14 cellular contexts compared by ENCODE assay signal in the genomic region with DNA sequence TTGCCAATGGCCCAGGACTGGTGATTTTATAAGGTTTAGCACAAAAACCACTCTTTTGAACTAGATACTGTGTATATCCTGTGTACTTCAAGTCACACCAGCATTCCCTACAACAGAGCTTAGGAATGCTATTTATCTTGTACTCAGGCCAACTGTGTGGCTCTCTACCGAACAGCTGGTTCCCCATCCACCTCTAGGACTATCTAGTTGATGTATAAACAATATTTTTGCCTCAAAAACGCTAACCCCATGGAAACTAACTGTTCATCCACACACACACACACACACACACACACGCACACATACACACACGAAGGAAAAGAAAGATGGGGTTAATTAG. TPM values are rescaled to one million over a fixed set of nuclear protein-coding genes. Genes with fewer than 3 reads are reported as not detected.
A peak's percentile ranks its signal among the peaks of the same experiment; 100 is the strongest.
DNase-seq lines count a peak whose midpoint lies in the region; ATAC-seq and TF ChIP-seq lines count a peak whose summit lies in the region.
"Had no signal": no experiment of that assay in that cellular context is flagged by ENCODE, and none has a peak within 500 bp of the region (broad histone marks: within the 10 kb centered on the region; RNA-seq: fewer than 3 reads in every experiment).

No MANE protein-coding gene starts in this region.

- H3K4me1 ChIP-seq in right atrium auricular region, result peaks cover 0 to 17% of the 10 kb centered on the region in 2 donors

- no peaks in the 10 kb centered on the region for H3K27me3 ChIP-seq in right atrium auricular region
- H3K27me3 ChIP-seq: upper lobe of right lung had no signal

- H3K27ac ChIP-seq in right atrium auricular region, result peak overlapping the region in 1 of 2 donors; percentile 20
- H3K27ac ChIP-seq: upper lobe of right lung had no signal

- H3K9me3 ChIP-seq in right atrium auricular region, result no peaks in the 10 kb centered on the region
- H3K9me3 ChIP-seq: upper lobe of right lung had no signal

- no peak for TF ChIP-seq CTCF in right atrium auricular region (IDR thresholded peaks at IDR 0.05)
- no peak for TF ChIP-seq CTCF in choroid plexus epithelial cell (conservative IDR thresholded peaks at IDR 0.05; ENCODE audit: low read depth, low read length)

- H3K4me3 Mint-ChIP-seq in activated naive CD4-positive, alpha-beta T cell treated with anti-CD3 and anti-CD28 coated beads for 36 hours, result no peak overlapping the region

- H3K36me3 ChIP-seq in right atrium auricular region, result peaks cover 8% of the 10 kb centered on the region
- H3K36me3 ChIP-seq: upper lobe of right lung had no signal

- CTCF ChIA-PET in activated naive CD4-positive, alpha-beta T cell treated with anti-CD3 and anti-CD28 coated beads for 36 hours (lab: Charles Lee), result interaction anchor here (0.8 to 14.1 kb wide), 11 partner anchors 16 to 278 kb away, joined by 3 to 243 read pairs (median 4); a partner anchor contains a TSS

- intact Hi-C loops in Right ventricle myocardium inferior (cut with DNase I), result no loop called here
- intact Hi-C loops in activated naive CD4-positive, alpha-beta T cell treated with anti-CD3 and anti-CD28 coated beads for 36 hours (cut with micrococcal nuclease), result no loop called here

- H3K27me3 Mint-ChIP-seq in activated naive CD4-positive, alpha-beta T cell treated with anti-CD3 and anti-CD28 coated beads for 36 hours (ENCODE audit: low read depth), result no peaks in the 10 kb centered on the region

- no peak overlapping the region for H3K27ac Mint-ChIP-seq in activated naive CD4-positive, alpha-beta T cell treated with anti-CD3 and anti-CD28 coated beads for 36 hours

- peaks cover 17% of the 10 kb centered on the region for H3K4me1 Mint-ChIP-seq in activated naive CD4-positive, alpha-beta T cell treated with anti-CD3 and anti-CD28 coated beads for 36 hours (ENCODE audit: low read depth)

- H3K9me3 Mint-ChIP-seq in activated naive CD4-positive, alpha-beta T cell treated with anti-CD3 and anti-CD28 coated beads for 36 hours, result no peaks in the 10 kb centered on the region

- DNase-seq in Right ventricle myocardium inferior (ENCODE audit: missing footprints) (no peak), right atrium auricular region (ENCODE audit: low spot score) (no peak), choroid plexus epithelial cell (ENCODE audit: low read depth) (peak; percentile 91), left lobe of liver (ENCODE audit: low spot score) (peak; percentile 43), amygdala (lab: John Stamatoyannopoulos, UW) (no peak), SW 1271 (lab: John Stamatoyannopoulos, UW) (no peak)
- DNase-seq in activated naive CD4-positive, alpha-beta T cell treated with anti-CD3 and anti-CD28 coated beads for 36 hours, result no peak
- DNase-seq: activated gamma-delta T cell treated with Interleukin-2 at 50 U/mL for 16 hours, DMS79 treated with DMSO at 0.1 percent for 48 hours, left colon, MM.1S, NCI-H2171 treated with DMSO at 0.1 percent for 48 hours, upper lobe of right lung had no signal

- ATAC-seq in Right ventricle myocardium inferior, result peak; percentile 40
- ATAC-seq in left lobe of liver, result peak; percentile 59
- ATAC-seq in GM19395 (IDR thresholded peaks at IDR 0.05; ENCODE audit: unreplicated experiment), result no peak
- ATAC-seq: left colon, upper lobe of right lung had no signal

- H3K4me3 ChIP-seq in right atrium auricular region (no peak overlapping the region), choroid plexus epithelial cell (ENCODE audit: low read depth, low read length) (no peak overlapping the region)
- H3K4me3 ChIP-seq: upper lobe of right lung had no signal

- H3K36me3 Mint-ChIP-seq in activated naive CD4-positive, alpha-beta T cell treated with anti-CD3 and anti-CD28 coated beads for 36 hours (ENCODE audit: low read depth), result peaks cover 6% of the 10 kb centered on the region

RNA-seq across cellular contexts. Expression of a gene that starts 28.7 kb away (rescaled TPM):
- total RNA-seq in Right ventricle myocardium inferior (6.5 TPM), right atrium auricular region (1 to 10 TPM; 2.6 to 2.7 TPM), left lobe of liver (21.2 TPM)
- under 1 TPM; 0.15 to 0.26 TPM for total RNA-seq in activated naive CD4-positive, alpha-beta T cell treated with anti-CD3 and anti-CD28 coated beads for 36 hours

RNA-seq across cellular contexts. Expression of a gene that starts 41.0 kb away (rescaled TPM):
- 185 TPM for total RNA-seq in Right ventricle myocardium inferior
- 100 to 1,000 TPM; 109 to 128 TPM for total RNA-seq in right atrium auricular region
- total RNA-seq in left lobe of liver, result 72.3 TPM
- 100 to 1,000 TPM; 215 to 218 TPM for total RNA-seq in activated naive CD4-positive, alpha-beta T cell treated with anti-CD3 and anti-CD28 coated beads for 36 hours

Comparison
In these comparisons a context has a peak if more than half of its experiments do, and no peak if none do; other contexts are left out.
1. DNase-seq: peak in choroid plexus epithelial cell (single experiment) and left lobe of liver (single experiment); none in Right ventricle myocardium inferior (single experiment), right atrium auricular region (single experiment), amygdala (0 of 56), SW 1271 (0 of 2) and activated naive CD4-positive, alpha-beta T cell treated with anti-CD3 and anti-CD28 coated beads for 36 hours (single experiment).